ENCODE assay signal across 1 cellular context in the genomic region with DNA sequence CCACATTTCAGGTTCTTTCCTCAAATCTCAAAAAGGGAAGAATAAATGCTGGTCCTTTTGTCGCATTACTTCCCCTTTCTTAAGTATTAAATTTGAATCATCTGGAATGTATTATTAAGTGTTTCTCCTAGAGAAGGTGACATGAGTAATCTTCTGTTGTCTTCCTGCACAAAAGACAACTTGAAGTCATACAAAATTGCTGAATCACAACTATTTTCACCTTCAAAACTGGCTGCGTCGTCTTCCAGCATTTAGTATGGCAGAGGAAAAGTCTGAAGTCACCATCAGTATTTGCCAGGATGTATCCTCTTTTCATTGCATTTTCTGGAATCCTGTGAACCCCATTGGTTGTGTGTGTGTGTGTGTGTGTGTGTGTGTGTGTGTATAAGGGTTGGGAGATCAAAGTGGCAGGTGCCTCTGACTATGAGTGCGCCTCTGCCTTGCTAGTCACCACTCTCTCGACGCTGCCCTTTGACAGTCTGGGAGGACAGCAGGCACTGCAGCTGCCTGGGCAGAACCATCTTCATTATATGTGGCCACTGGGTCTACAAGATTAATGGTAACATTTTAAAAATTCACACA.
TF ChIP-seq lines count a peak whose summit lies in the region.

No MANE protein-coding gene starts in this region.

TF ChIP-seq in K562, 482 proteins besides CTCF, POLR2A, EP300 and RAD21 (continued from another document):
- TF ChIP-seq ETV6 (IDR thresholded peaks at IDR 0.05; ENCODE audit: borderline replicate concordance in 1 of 2, low read depth in 2 of 2, low read length in 1 of 2) (no peak), ETV6 (CRISPR knock-in tag; IDR thresholded peaks at IDR 0.05; ENCODE audit: borderline replicate concordance) (no peak), C11orf30 (IDR thresholded peaks at IDR 0.05; ENCODE audit: low read depth) (peak; percentile 52; the same call in 1 of the 2 replicates), BDP1 (IDR thresholded peaks at IDR 0.05; ENCODE audit: insufficient read depth, insufficient read length) (no peak), ZNF316 (IDR thresholded peaks at IDR 0.05) (peak; percentile 64), ERF (CRISPR knock-in tag; IDR thresholded peaks at IDR 0.05) (no peak), NFE2 (IDR thresholded peaks at IDR 0.05; ENCODE audit: low read depth) (peak; percentile 20; the same call in 1 of the 2 replicates), MAFG (tag; conservative IDR thresholded peaks at IDR 0.05) (peak; percentile 48; the same call in 1 of the 2 replicates)
- TF ChIP-seq, protein P1, sequence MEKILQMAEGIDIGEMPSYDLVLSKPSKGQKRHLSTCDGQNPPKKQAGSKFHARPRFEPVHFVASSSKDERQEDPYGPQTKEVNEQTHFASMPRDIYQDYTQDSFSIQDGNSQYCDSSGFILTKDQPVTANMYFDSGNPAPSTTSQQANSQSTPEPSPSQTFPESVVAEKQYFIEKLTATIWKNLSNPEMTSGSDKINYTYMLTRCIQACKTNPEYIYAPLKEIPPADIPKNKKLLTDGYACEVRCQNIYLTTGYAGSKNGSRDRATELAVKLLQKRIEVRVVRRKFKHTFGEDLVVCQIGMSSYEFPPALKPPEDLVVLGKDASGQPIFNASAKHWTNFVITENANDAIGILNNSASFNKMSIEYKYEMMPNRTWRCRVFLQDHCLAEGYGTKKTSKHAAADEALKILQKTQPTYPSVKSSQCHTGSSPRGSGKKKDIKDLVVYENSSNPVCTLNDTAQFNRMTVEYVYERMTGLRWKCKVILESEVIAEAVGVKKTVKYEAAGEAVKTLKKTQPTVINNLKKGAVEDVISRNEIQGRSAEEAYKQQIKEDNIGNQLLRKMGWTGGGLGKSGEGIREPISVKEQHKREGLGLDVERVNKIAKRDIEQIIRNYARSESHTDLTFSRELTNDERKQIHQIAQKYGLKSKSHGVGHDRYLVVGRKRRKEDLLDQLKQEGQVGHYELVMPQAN (IDR thresholded peaks at IDR 0.05; ENCODE audit: borderline replicate concordance): no peak
